In the genomic region with DNA sequence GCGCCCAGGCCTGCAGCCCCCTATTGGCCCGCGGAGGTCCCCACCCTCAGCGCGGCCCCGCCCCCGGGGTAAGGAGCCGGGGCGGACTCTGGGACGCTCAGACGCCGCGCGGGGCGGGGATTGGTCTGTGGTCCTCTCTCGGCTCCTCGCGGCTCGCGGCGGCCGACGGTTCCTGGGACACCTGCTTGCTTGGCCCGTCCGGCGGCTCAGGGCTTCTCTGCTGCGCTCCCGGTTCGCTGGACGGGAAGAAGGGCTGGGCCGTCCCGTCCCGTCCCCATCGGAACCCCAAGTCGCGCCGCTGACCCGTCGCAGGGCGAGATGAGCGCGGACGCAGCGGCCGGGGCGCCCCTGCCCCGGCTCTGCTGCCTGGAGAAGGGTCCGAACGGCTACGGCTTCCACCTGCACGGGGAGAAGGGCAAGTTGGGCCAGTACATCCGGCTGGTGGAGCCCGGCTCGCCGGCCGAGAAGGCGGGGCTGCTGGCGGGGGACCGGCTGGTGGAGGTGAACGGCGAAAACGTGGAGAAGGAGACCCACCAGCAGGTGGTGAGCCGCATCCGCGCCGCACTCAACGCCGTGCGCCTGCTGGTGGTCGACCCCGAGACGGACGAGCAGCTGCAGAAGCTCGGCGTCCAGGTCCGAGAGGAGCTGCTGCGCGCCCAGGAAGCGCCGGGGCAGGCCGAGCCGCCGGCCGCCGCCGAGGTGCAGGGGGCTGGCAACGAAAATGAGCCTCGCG, we compare ENCODE assay signal across 8 cellular contexts. TPM values are rescaled to one million over a fixed set of nuclear protein-coding genes. Genes with fewer than 3 reads are reported as not detected.
DNase-seq lines count a peak whose midpoint lies in the region; ATAC-seq and TF ChIP-seq lines count a peak whose summit lies in the region.

Gene NHERF1, plus strand, starts transcription at position 100 of the 733 bp plus-strand sequence. Its CDS starts 219 bp downstream, at position 319.

- H3K27me3 ChIP-seq in Panc1 (ENCODE audit: control insufficient read depth, insufficient read depth, low read length): no peaks in the 10 kb centered on the region

- H3K4me3 ChIP-seq in Panc1 (ENCODE audit: low read depth in 2 of 2, low read length in 2 of 2): peak within 1 kb of the TSS; percentile 76 to 95

- peaks cover 33% of the 10 kb centered on the region for H3K36me3 Mint-ChIP-seq in activated T-helper 1 cell treated with anti-CD3 and anti-CD28 coated beads, Interleukin-12 subunit alpha, Interleukin-12 subunit beta, Interleukin-2, Interleukin-4 antibody, amounts not matched to agents 30 ng/mL and 10 ng/mL and 1 ng/mL, durations not matched to agents 14 hours and 24 hours and 36 hours (ENCODE audit: low read depth)
- peaks cover 9% of the 10 kb centered on the region for H3K36me3 Mint-ChIP-seq in nephron (ENCODE audit: low read depth)
- peaks cover 29% of the 10 kb centered on the region for H3K36me3 Mint-ChIP-seq in stimulated activated naive CD8-positive, alpha-beta T cell treated with anti-CD3 and anti-CD28 coated beads, Interleukin-15, Interleukin-2, amounts not matched to agents 100 ng/mL and 50 ng/mL, for 24 hours (ENCODE audit: low read depth)

- H3K9me3 ChIP-seq in Panc1 (ENCODE audit: control insufficient read depth, insufficient read depth, low read depth, low read length): no peaks in the 10 kb centered on the region

- intact Hi-C loops in Panc1 (cut with micrococcal nuclease; ENCODE audit: unreplicated experiment): no loop called here
- intact Hi-C loops in activated T-helper 1 cell treated with anti-CD3 and anti-CD28 coated beads, Interleukin-12 subunit alpha, Interleukin-12 subunit beta, Interleukin-2, Interleukin-4 antibody, amounts not matched to agents 30 ng/mL and 10 ng/mL and 1 ng/mL, durations not matched to agents 14 hours and 24 hours and 36 hours (cut with micrococcal nuclease): loop anchor here (1.0 to 10.0 kb wide), 4 partner anchors 28 to 286 kb away; partner anchors contain the start of gene NAT9

- CTCF ChIA-PET in Panc1 (lab: Charles Lee): interaction anchor here (1.8 to 2.3 kb wide), 3 partner anchors 21 to 91 kb away, joined by 6 to 12 read pairs (median 8); no protein-coding TSS in a partner anchor

- peak within 1 kb of the TSS; percentile 95 for H3K4me3 Mint-ChIP-seq in activated T-helper 1 cell treated with anti-CD3 and anti-CD28 coated beads, Interleukin-12 subunit alpha, Interleukin-12 subunit beta, Interleukin-2, Interleukin-4 antibody, amounts not matched to agents 30 ng/mL and 10 ng/mL and 1 ng/mL, durations not matched to agents 14 hours and 24 hours and 36 hours
- H3K4me3 Mint-ChIP-seq in nephron: peak within 1 kb of the TSS; percentile 95 to 99 (median 97)
- H3K4me3 Mint-ChIP-seq in stimulated activated naive CD8-positive, alpha-beta T cell treated with anti-CD3 and anti-CD28 coated beads, Interleukin-15, Interleukin-2, amounts not matched to agents 100 ng/mL and 50 ng/mL, for 24 hours: peak within 1 kb of the TSS; percentile 99

- H3K36me3 ChIP-seq in Panc1 (ENCODE audit: control insufficient read depth, insufficient read depth, low read length): peaks cover 2% of the 10 kb centered on the region; the same call in 1 of the 2 replicates

- POLR2A ChIA-PET in Panc1 (lab: Charles Lee): no interaction called here

- ATAC-seq in GM21367 (IDR thresholded peaks at IDR 0.05; ENCODE audit: unreplicated experiment): peak; percentile 81
- peak; percentile 95 for ATAC-seq in Panc1

- in situ Hi-C loops in Panc1 (cut with HindIII; ENCODE audit: low pct_unique_long_range_greater_than_20kb, low sequenced_read_pairs): no loop called here

- peak within 1 kb of the TSS; percentile 87 for H3K27ac ChIP-seq in Panc1 (ENCODE audit: low read length)

- H3K9me3 Mint-ChIP-seq in activated T-helper 1 cell treated with anti-CD3 and anti-CD28 coated beads, Interleukin-12 subunit alpha, Interleukin-12 subunit beta, Interleukin-2, Interleukin-4 antibody, amounts not matched to agents 30 ng/mL and 10 ng/mL and 1 ng/mL, durations not matched to agents 14 hours and 24 hours and 36 hours: no peaks in the 10 kb centered on the region
- no peaks in the 10 kb centered on the region for H3K9me3 Mint-ChIP-seq in nephron
- H3K9me3 Mint-ChIP-seq in stimulated activated naive CD8-positive, alpha-beta T cell treated with anti-CD3 and anti-CD28 coated beads, Interleukin-15, Interleukin-2, amounts not matched to agents 100 ng/mL and 50 ng/mL, for 24 hours: no peaks in the 10 kb centered on the region

- TF ChIP-seq CTCF in Panc1 (IDR thresholded peaks at IDR 0.05) (no peak), nephron (IDR thresholded peaks at IDR 0.05; ENCODE audit: unreplicated experiment in 3 of 3) (peak in 2 of 3 experiments; percentile 12 to 38)

- H3K27me3 Mint-ChIP-seq in activated T-helper 1 cell treated with anti-CD3 and anti-CD28 coated beads, Interleukin-12 subunit alpha, Interleukin-12 subunit beta, Interleukin-2, Interleukin-4 antibody, amounts not matched to agents 30 ng/mL and 10 ng/mL and 1 ng/mL, durations not matched to agents 14 hours and 24 hours and 36 hours (ENCODE audit: insufficient read depth): no peaks in the 10 kb centered on the region
- H3K27me3 Mint-ChIP-seq in nephron (ENCODE audit: low read depth): peaks cover 17% of the 10 kb centered on the region
- H3K27me3 Mint-ChIP-seq in stimulated activated naive CD8-positive, alpha-beta T cell treated with anti-CD3 and anti-CD28 coated beads, Interleukin-15, Interleukin-2, amounts not matched to agents 100 ng/mL and 50 ng/mL, for 24 hours: no peaks in the 10 kb centered on the region

- H3K4me1 ChIP-seq in Panc1 (ENCODE audit: control insufficient read depth, insufficient read depth, low read length): peaks cover 38% of the 10 kb centered on the region

- TSS peak; percentile 87 for BruUV-seq in Panc1 (replicated peaks; lab: Mats Ljungman, UMichigan)

- H3K4me1 Mint-ChIP-seq in activated T-helper 1 cell treated with anti-CD3 and anti-CD28 coated beads, Interleukin-12 subunit alpha, Interleukin-12 subunit beta, Interleukin-2, Interleukin-4 antibody, amounts not matched to agents 30 ng/mL and 10 ng/mL and 1 ng/mL, durations not matched to agents 14 hours and 24 hours and 36 hours (ENCODE audit: low read depth): peaks cover 71% of the 10 kb centered on the region
- peaks cover 51% of the 10 kb centered on the region for H3K4me1 Mint-ChIP-seq in nephron
- peaks cover 66% of the 10 kb centered on the region for H3K4me1 Mint-ChIP-seq in stimulated activated naive CD8-positive, alpha-beta T cell treated with anti-CD3 and anti-CD28 coated beads, Interleukin-15, Interleukin-2, amounts not matched to agents 100 ng/mL and 50 ng/mL, for 24 hours (ENCODE audit: low read depth)

- DNase-seq in D341Med (ENCODE audit: low spot score) (peak; percentile 100), HUDEP-2 (lab: John Stamatoyannopoulos, UW; ENCODE audit: unreplicated experiment in 76 of 76) (peak in 71 of 76 experiments; percentile 48 to 94 (median 86)), Panc1 (ENCODE audit: low read depth, low spot score) (no peak), fibroblast of peridontal ligament (ENCODE audit: extremely low read depth) (peak; percentile 75)
- DNase-seq in activated T-helper 1 cell treated with anti-CD3 and anti-CD28 coated beads, Interleukin-12 subunit alpha, Interleukin-12 subunit beta, Interleukin-2, Interleukin-4 antibody, amounts not matched to agents 30 ng/mL and 10 ng/mL and 1 ng/mL, durations not matched to agents 14 hours and 24 hours and 36 hours (ENCODE audit: low spot score): peak; percentile 95

- H3K27ac Mint-ChIP-seq in activated T-helper 1 cell treated with anti-CD3 and anti-CD28 coated beads, Interleukin-12 subunit alpha, Interleukin-12 subunit beta, Interleukin-2, Interleukin-4 antibody, amounts not matched to agents 30 ng/mL and 10 ng/mL and 1 ng/mL, durations not matched to agents 14 hours and 24 hours and 36 hours: peak within 1 kb of the TSS; percentile 91
- H3K27ac Mint-ChIP-seq in nephron: peak within 1 kb of the TSS; percentile 85 to 96 (median 94)
- peak within 1 kb of the TSS; percentile 83 for H3K27ac Mint-ChIP-seq in stimulated activated naive CD8-positive, alpha-beta T cell treated with anti-CD3 and anti-CD28 coated beads, Interleukin-15, Interleukin-2, amounts not matched to agents 100 ng/mL and 50 ng/mL, for 24 hours

RNA-seq across cellular contexts. Expression of gene NHERF1, which starts in this region (rescaled TPM):
- total RNA-seq in Panc1 (2021; ENCODE audit: unreplicated experiment): 90.8 TPM
- polyA plus RNA-seq in Panc1 (2012; ENCODE audit: insufficient read length): 66.0 TPM
- total RNA-seq in activated T-helper 1 cell treated with anti-CD3 and anti-CD28 coated beads, Interleukin-12 subunit alpha, Interleukin-12 subunit beta, Interleukin-2, Interleukin-4 antibody, amounts not matched to agents 30 ng/mL and 10 ng/mL and 1 ng/mL, durations not matched to agents 14 hours and 24 hours and 36 hours: 142 and 153 TPM in 2 replicates
